Comparison of ENCODE assay signal across 23 cellular contexts in the genomic region with DNA sequence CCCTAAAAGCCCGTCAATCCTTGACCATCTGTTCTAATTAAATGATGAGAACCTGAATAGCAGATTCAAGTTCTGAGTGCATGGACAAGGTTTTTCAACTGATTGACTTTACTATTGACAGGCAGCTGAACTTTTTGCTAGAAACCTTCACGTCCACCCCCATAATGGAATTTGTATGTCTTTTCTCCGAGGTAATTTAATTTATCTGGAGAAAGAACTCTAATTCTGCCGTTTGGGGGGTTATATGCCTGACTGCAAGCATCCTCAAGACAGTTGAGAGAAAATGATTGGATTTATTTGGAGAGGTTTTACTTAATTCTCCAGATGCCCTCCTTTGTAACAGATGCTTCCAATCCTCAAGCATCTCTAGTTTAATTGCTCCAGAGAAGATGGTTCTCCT.
DNase-seq lines count a peak whose midpoint lies in the region; ATAC-seq lines count a peak whose summit lies in the region.
"Had no signal": no experiment of that assay in that cellular context is flagged by ENCODE, and none has a peak within 500 bp of the region (broad histone marks: within the 10 kb centered on the region; RNA-seq: fewer than 3 reads in every experiment).

No MANE protein-coding gene starts in this region.

- no peak overlapping the region for H3K4me3 Mint-ChIP-seq in stimulated activated memory B cell treated with anti-CD40 and anti-IgM and Interleukin-4, amounts not matched to agents 10 μg/mL and 1 μg/mL and 100 μg/mL, for 72 hours
- H3K4me3 Mint-ChIP-seq: CD14-positive monocyte; CD4-positive, alpha-beta T cell; CD8-positive, alpha-beta memory T cell; HFFc6 had no signal

- no peak overlapping the region for H3K27ac Mint-ChIP-seq in stimulated activated memory B cell treated with anti-CD40 and anti-IgM and Interleukin-4, amounts not matched to agents 10 μg/mL and 1 μg/mL and 100 μg/mL, for 72 hours
- H3K27ac Mint-ChIP-seq: CD14-positive monocyte; CD4-positive, alpha-beta T cell; CD8-positive, alpha-beta memory T cell; HFFc6 had no signal

- peaks cover 7% of the 10 kb centered on the region for H3K9me3 Mint-ChIP-seq in stimulated activated memory B cell treated with anti-CD40 and anti-IgM and Interleukin-4, amounts not matched to agents 10 μg/mL and 1 μg/mL and 100 μg/mL, for 72 hours

- no peaks in the 10 kb centered on the region for H3K36me3 Mint-ChIP-seq in stimulated activated memory B cell treated with anti-CD40 and anti-IgM and Interleukin-4, amounts not matched to agents 10 μg/mL and 1 μg/mL and 100 μg/mL, for 72 hours
- H3K36me3 Mint-ChIP-seq: CD14-positive monocyte; CD8-positive, alpha-beta memory T cell had no signal

- H3K4me1 Mint-ChIP-seq in stimulated activated memory B cell treated with anti-CD40 and anti-IgM and Interleukin-4, amounts not matched to agents 10 μg/mL and 1 μg/mL and 100 μg/mL, for 72 hours: no peaks in the 10 kb centered on the region
- H3K4me1 Mint-ChIP-seq: CD14-positive monocyte; CD8-positive, alpha-beta memory T cell had no signal

- ATAC-seq in stimulated activated memory B cell treated with anti-CD40 and anti-IgM and Interleukin-4, amounts not matched to agents 10 μg/mL and 1 μg/mL and 100 μg/mL, for 72 hours: no peak
- ATAC-seq: A549, GM12878 had no signal

- H3K27me3 Mint-ChIP-seq in stimulated activated memory B cell treated with anti-CD40 and anti-IgM and Interleukin-4, amounts not matched to agents 10 μg/mL and 1 μg/mL and 100 μg/mL, for 72 hours: no peaks in the 10 kb centered on the region
- H3K27me3 Mint-ChIP-seq: CD4-positive, alpha-beta T cell; CD8-positive, alpha-beta memory T cell had no signal

- peak; percentile 50 for DNase-seq in D341Med (ENCODE audit: low spot score)
- peak; percentile 82 to 93 for DNase-seq in NCI-H524 (lab: John Stamatoyannopoulos, UW)
- peak; percentile 97 for DNase-seq in NCI-H82 treated with DMSO at 0.1 percent for 48 hours (lab: John Stamatoyannopoulos, UW; ENCODE audit: unreplicated experiment)
- DNase-seq in stimulated activated naive CD4-positive, alpha-beta T cell treated with Interleukin-2 at 50 U/mL for 16 hours (lab: John Stamatoyannopoulos, UW): no peak
- no peak for DNase-seq in COLO829 (ENCODE audit: low spot score)
- DNase-seq: 8988T; ACHN; AML-193; BE2C; Calu3; CD4-positive, alpha-beta T cell; CD8-positive, alpha-beta memory T cell; COR-L47; DMS 273 treated with DMSO at 0.1 percent for 48 hours; DMS79; EL; GDM1; GOT3; HFFc6 had no signal

Comparison
In these comparisons a context has a peak if more than half of its experiments do, and no peak if none do; other contexts are left out.
1. DNase-seq: peak in D341Med (single experiment), NCI-H524 (2 of 2) and NCI-H82 treated with DMSO at 0.1 percent for 48 hours (single experiment); none in stimulated activated naive CD4-positive, alpha-beta T cell treated with Interleukin-2 at 50 U/mL for 16 hours (single experiment) and COLO829 (single experiment).